Comparison of ENCODE assay signal across 10 cellular contexts in genomic region chr17:16988749-16989229, GRCh38. TPM values are rescaled to one million over a fixed set of nuclear protein-coding genes. Genes with fewer than 3 reads are reported as not detected.
DNase-seq lines count a peak whose midpoint lies in the region; ATAC-seq and TF ChIP-seq lines count a peak whose summit lies in the region.
"Had no signal": no experiment of that assay in that cellular context is flagged by ENCODE, and none has a peak within 500 bp of the region (broad histone marks: within the 10 kb centered on the region; RNA-seq: fewer than 3 reads in every experiment).

No MANE protein-coding gene starts in this region.

- H3K27me3 ChIP-seq in colonic mucosa (no peaks in the 10 kb centered on the region), thymus (ENCODE audit: control insufficient read depth, insufficient read depth) (no peaks in the 10 kb centered on the region)

- H3K9ac ChIP-seq in colonic mucosa (ENCODE audit: low read depth in 2 of 2, low read length in 2 of 2), result no peak overlapping the region

- ATAC-seq in HG03139 (IDR thresholded peaks at IDR 0.05; ENCODE audit: unreplicated experiment), result peak; percentile 5

- CTCF ChIA-PET in activated naive CD4-positive, alpha-beta T cell treated with anti-CD3 and anti-CD28 coated beads, Interleukin-2, amount 10 ng/mL, durations not matched to agents 7 days and 5 days (lab: Charles Lee), result interaction anchor here (1.0 kb wide), 1 partner anchor 63 kb away, joined by 3 read pairs; no protein-coding TSS in a partner anchor

- H3K4me3 Mint-ChIP-seq in activated naive CD4-positive, alpha-beta T cell treated with anti-CD3 and anti-CD28 coated beads, Interleukin-2, amount 10 ng/mL, durations not matched to agents 7 days and 5 days, result peak overlapping the region; percentile 19

- WGBS in thymus, result 65% methylated on average over 10 of the region's 10 CpGs

- H3K27me3 Mint-ChIP-seq in activated naive CD4-positive, alpha-beta T cell treated with anti-CD3 and anti-CD28 coated beads, Interleukin-2, amount 10 ng/mL, durations not matched to agents 7 days and 5 days, result peaks cover 18% of the 10 kb centered on the region

- no peak for DNase-seq in activated naive CD4-positive, alpha-beta T cell treated with anti-CD3 and anti-CD28 coated beads, Interleukin-2, amount 10 ng/mL, durations not matched to agents 7 days and 5 days
- no peak for DNase-seq in activated naive CD4-positive, alpha-beta T cell treated with anti-CD3 and anti-CD28 coated beads, Interleukin-2, amount 50 U/mL, for 16 hours
- no peak for DNase-seq in colonic mucosa
- DNase-seq in foreskin melanocyte, result no peak
- no peak for DNase-seq in HUDEP-2 (lab: John Stamatoyannopoulos, UW; ENCODE audit: unreplicated experiment in 76 of 76)
- no peak for DNase-seq in NCI-H1694 treated with DMSO at 0.1 percent for 48 hours (lab: John Stamatoyannopoulos, UW)

- peak overlapping the region; percentile 90 for H3K27ac Mint-ChIP-seq in activated naive CD4-positive, alpha-beta T cell treated with anti-CD3 and anti-CD28 coated beads, Interleukin-2, amount 10 ng/mL, durations not matched to agents 7 days and 5 days

- H3K27ac ChIP-seq in colonic mucosa, result peak overlapping the region; percentile 46
- H3K27ac ChIP-seq in thymus (ENCODE audit: low read depth), result peak overlapping the region; percentile 66
- H3K27ac ChIP-seq: C4-2B had no signal

- no peaks in the 10 kb centered on the region for H3K9me3 Mint-ChIP-seq in activated naive CD4-positive, alpha-beta T cell treated with anti-CD3 and anti-CD28 coated beads, Interleukin-2, amount 10 ng/mL, durations not matched to agents 7 days and 5 days

- peaks cover 34% of the 10 kb centered on the region for H3K4me1 Mint-ChIP-seq in activated naive CD4-positive, alpha-beta T cell treated with anti-CD3 and anti-CD28 coated beads, Interleukin-2, amount 10 ng/mL, durations not matched to agents 7 days and 5 days

- H3K4me1 ChIP-seq in colonic mucosa, result peaks cover 8% of the 10 kb centered on the region
- peaks cover 24% of the 10 kb centered on the region for H3K4me1 ChIP-seq in thymus (ENCODE audit: control insufficient read depth, insufficient read depth, low read length)

- H3K36me3 ChIP-seq in colonic mucosa (no peaks in the 10 kb centered on the region), thymus (ENCODE audit: control insufficient read depth, insufficient read depth) (no peaks in the 10 kb centered on the region)

- no peak for TF ChIP-seq CTCF in colonic mucosa (IDR thresholded peaks at IDR 0.05)

- peaks cover 2% of the 10 kb centered on the region for H3K36me3 Mint-ChIP-seq in activated naive CD4-positive, alpha-beta T cell treated with anti-CD3 and anti-CD28 coated beads, Interleukin-2, amount 10 ng/mL, durations not matched to agents 7 days and 5 days

- H3K9me3 ChIP-seq in colonic mucosa (no peaks in the 10 kb centered on the region), thymus (ENCODE audit: control insufficient read depth) (no peaks in the 10 kb centered on the region)

- H3K4me3 ChIP-seq in colonic mucosa, result no peak overlapping the region
- no peak overlapping the region for H3K4me3 ChIP-seq in thymus (ENCODE audit: low read length)

- intact Hi-C loops in colonic mucosa (cut with DNase I), result loop anchor here (5.0 kb wide), 1 partner anchor 71 kb away; no protein-coding TSS in a partner anchor

RNA-seq across cellular contexts. Expression of gene TNFRSF13B, which starts 16.9 kb away (rescaled TPM):
- 1 to 10 TPM in 1 of 2 donors, under 1 TPM in 1; 0.42 to 1.1 TPM for total RNA-seq in colonic mucosa
- polyA plus RNA-seq in thymus, result 2.6 TPM
- total RNA-seq: NCI-H460 had no signal

RNA-seq across cellular contexts. Expression of gene MPRIP, which starts 53.5 kb away (rescaled TPM):
- 100 to 1,000 TPM; 146 to 211 TPM for total RNA-seq in colonic mucosa
- polyA plus RNA-seq in thymus, result 137 TPM
